In genomic region chr5:76617675-76618074, GRCh38 we compare ENCODE assay signal across 15 cellular contexts. TPM values are rescaled to one million over a fixed set of nuclear protein-coding genes. Genes with fewer than 3 reads are reported as not detected.
A peak's percentile ranks its signal among the peaks of the same experiment; 100 is the strongest.
DNase-seq lines count a peak whose midpoint lies in the region; ATAC-seq, FAIRE-seq and TF ChIP-seq lines count a peak whose summit lies in the region.
"Had no signal": no experiment of that assay in that cellular context is flagged by ENCODE, and none has a peak within 500 bp of the region (broad histone marks: within the 10 kb centered on the region; RNA-seq: fewer than 3 reads in every experiment).

No MANE protein-coding gene starts in this region.

- no peak for TF ChIP-seq POLR2A in right lobe of liver (IDR thresholded peaks at IDR 0.05)

- H3K36me3 ChIP-seq in ACC112 (ENCODE audit: insufficient read depth, low read length) (no peaks in the 10 kb centered on the region), right lobe of liver (peaks cover 0 to 14% (median under 1%) of the 10 kb centered on the region in 4 donors)
- H3K36me3 ChIP-seq: upper lobe of left lung had no signal

- in situ Hi-C loops in astrocyte of the spinal cord (cut with HindIII; ENCODE audit: low sequenced_read_pairs) (loop anchor here (25.0 kb wide), 2 partner anchors 95 to 195 kb away; partner anchors contain the start of genes F2R and F2RL1), GM13976 (cut with MboI; ENCODE audit: low sequenced_read_pairs, unreplicated experiment) (no loop called here)

- H3K9me3 ChIP-seq in right lobe of liver: no peaks in the 10 kb centered on the region
- H3K9me3 ChIP-seq: upper lobe of left lung had no signal

- 90% methylated on average over 4 of the region's 4 CpGs for WGBS in right lobe of liver (ENCODE audit: insufficient coverage, low coverage, low lambda C conversion rate, missing lambda C conversion rate)

- no peaks in the 10 kb centered on the region for H3K27me3 ChIP-seq in ACC112 (ENCODE audit: insufficient read depth, low read length)
- no peaks in the 10 kb centered on the region for H3K27me3 ChIP-seq in right lobe of liver
- H3K27me3 ChIP-seq: upper lobe of left lung had no signal

- ATAC-seq in right lobe of liver: no peak
- ATAC-seq: stimulated activated naive CD8-positive, alpha-beta T cell treated with anti-CD3 and anti-CD28 coated beads, Interleukin-15, Interleukin-2, amounts not matched to agents 100 U/mL and 50 U/mL, for 24 hours had no signal

- H3K4me1 ChIP-seq in ACC112 (ENCODE audit: control insufficient read depth, insufficient read depth, low read length, unreplicated experiment): peaks cover 25% of the 10 kb centered on the region
- H3K4me1 ChIP-seq in right lobe of liver: no peaks in the 10 kb centered on the region
- H3K4me1 ChIP-seq: upper lobe of left lung had no signal

- peak; percentile 81 for FAIRE-seq in HTR-8/SVneo (lab: Jason Lieb, UNC)
- FAIRE-seq: colon, endothelial cell of umbilical vein had no signal

- peak overlapping the region; percentile 76 for H3K27ac ChIP-seq in ACC112 (ENCODE audit: low read depth, low read length)
- no peak overlapping the region for H3K27ac ChIP-seq in right lobe of liver
- H3K27ac ChIP-seq: upper lobe of left lung had no signal

- intact Hi-C loops in right lobe of liver (cut with DNase I): no loop called here

- TF ChIP-seq CTCF in astrocyte of the spinal cord (IDR thresholded peaks at IDR 0.05; ENCODE audit: low read depth, low read length): no peak
- TF ChIP-seq CTCF in right lobe of liver (IDR thresholded peaks at IDR 0.05): no peak
- no peak for TF ChIP-seq CTCF in GM13976 (IDR thresholded peaks at IDR 0.05; ENCODE audit: borderline replicate concordance, control extremely low read depth, extremely low read depth, insufficient read depth, missing control alignments)

- no peak overlapping the region for H2AFZ ChIP-seq in ACC112 (ENCODE audit: low read length, unreplicated experiment)

- DNase-seq in HTR-8/SVneo (ENCODE audit: insufficient read length, low spot score) (peak; percentile 37), astrocyte of the spinal cord (ENCODE audit: low read depth, low spot score) (peak; percentile 77), iris pigment epithelial cell (ENCODE audit: low read depth) (peak; percentile 91), right lobe of liver (no peak), amygdala (lab: John Stamatoyannopoulos, UW) (no peak), NCI-H2196 treated with DMSO at 0.1 percent for 48 hours (lab: John Stamatoyannopoulos, UW; ENCODE audit: unreplicated experiment) (no peak), GM13976 (ENCODE audit: low spot score) (no peak)
- DNase-seq: activated CD4-positive, alpha-beta T cell treated with anti-CD3 and anti-CD28 coated beads, Interleukin-2, amount 50 U/mL, for 48 hours; NCI-H1048; stimulated activated naive CD8-positive, alpha-beta T cell treated with anti-CD3 and anti-CD28 coated beads, Interleukin-15, Interleukin-2, amounts not matched to agents 100 U/mL and 50 U/mL, for 24 hours; upper lobe of left lung had no signal

- no peak overlapping the region for H3K4me3 ChIP-seq in ACC112 (ENCODE audit: low read depth, low read length)
- H3K4me3 ChIP-seq in astrocyte of the spinal cord (ENCODE audit: low read depth, low read length): no peak overlapping the region
- no peak overlapping the region for H3K4me3 ChIP-seq in right lobe of liver
- H3K4me3 ChIP-seq: upper lobe of left lung had no signal

- no peaks in the 10 kb centered on the region for H3K79me2 ChIP-seq in ACC112 (ENCODE audit: control insufficient read depth, insufficient read depth, low read length, unreplicated experiment)

RNA-seq across cellular contexts. Expression of gene F2RL2, which starts 5.5 kb away (rescaled TPM):
- total RNA-seq in right lobe of liver: 1 to 10 TPM in 3 of 6 experiments, under 1 TPM in 2, not detected in 1; 0.09 to 2.1 (median 1.6) TPM
- total RNA-seq: activated T-helper 1 cell treated with anti-CD3 and anti-CD28 coated beads, Interleukin-12 subunit alpha, Interleukin-12 subunit beta, Interleukin-2, Interleukin-4 antibody, amounts not matched to agents 30 ng/mL and 10 ng/mL and 1 ng/mL, durations not matched to agents 14 hours and 24 hours and 36 hours had no signal

Comparison
In these comparisons a context has a peak if more than half of its experiments do, and no peak if none do; other contexts are left out.
1. DNase-seq: peak in HTR-8/SVneo (single experiment), astrocyte of the spinal cord (single experiment) and iris pigment epithelial cell (single experiment); none in right lobe of liver (0 of 3), amygdala (0 of 56), NCI-H2196 treated with DMSO at 0.1 percent for 48 hours (single experiment) and GM13976 (single experiment).